Comparison of ENCODE assay signal across 34 cellular contexts in genomic region chr13:110028311-110028710, GRCh38.
"Had no signal": no experiment of that assay in that cellular context is flagged by ENCODE, and none has a peak within 500 bp of the region (broad histone marks: within the 10 kb centered on the region; RNA-seq: fewer than 3 reads in every experiment).

No MANE protein-coding gene starts in this region.

- H3K9me3 ChIP-seq: adrenal gland had no signal

- H3K27me3 Mint-ChIP-seq: activated B cell treated with CpG ODN at 0.5 μM for 24 hours; activated CD4-positive, alpha-beta memory T cell treated with anti-CD3 and anti-CD28 coated beads for 36 hours; activated CD4-positive, alpha-beta T cell treated with anti-CD3 and anti-CD28 coated beads, Interleukin-2, amount 10 ng/mL, durations not matched to agents 24 days and 14 days; activated CD8-positive, alpha-beta T cell treated with anti-CD3 and anti-CD28 coated beads for 36 hours; brain; central memory CD8-positive, alpha-beta T cell had no signal

- H3K4me3 ChIP-seq: adrenal gland, cardiac muscle cell had no signal

- H3K27me3 ChIP-seq: adrenal gland, cardiac muscle cell had no signal

- H3K27ac ChIP-seq: adrenal gland, cardiac muscle cell, VCaP had no signal

- H3K9me3 Mint-ChIP-seq: activated B cell treated with CpG ODN at 0.5 μM for 24 hours; activated CD4-positive, alpha-beta memory T cell treated with anti-CD3 and anti-CD28 coated beads for 36 hours; activated CD4-positive, alpha-beta T cell treated with anti-CD3 and anti-CD28 coated beads, Interleukin-2, amount 10 ng/mL, durations not matched to agents 24 days and 14 days; activated CD8-positive, alpha-beta T cell treated with anti-CD3 and anti-CD28 coated beads for 36 hours; activated naive CD4-positive, alpha-beta T cell treated with anti-CD3 and anti-CD28 coated beads for 36 hours; activated naive CD4-positive, alpha-beta T cell treated with anti-CD3 and anti-CD28 coated beads, Interleukin-2, amount 50 U/mL, for 72 hours; activated naive CD8-positive, alpha-beta T cell treated with anti-CD3 and anti-CD28 coated beads for 36 hours; activated T-cell treated with anti-CD3 and anti-CD28 coated beads, Interleukin-2, amount 50 U/mL, for 4 hours; activated T-cell treated with anti-CD3 and anti-CD28 coated beads, Interleukin-2, amount 50 U/mL, for 72 hours; activated T-helper 1 cell treated with anti-CD3 and anti-CD28 coated beads, Interleukin-12 subunit alpha, Interleukin-12 subunit beta, Interleukin-2, Interleukin-4 antibody, amounts not matched to agents 30 ng/mL and 10 ng/mL and 1 ng/mL, durations not matched to agents 14 hours and 24 hours and 36 hours; activated T-helper 17 cell treated with anti-CD3 and anti-CD28 coated beads, Interleukin-2, amount 50 U/mL, for 72 hours; central memory CD8-positive, alpha-beta T cell; T-helper 1 cell treated with Interleukin-12 subunit alpha and Interleukin-12 subunit beta and Interleukin-4 antibody, amounts not matched to agents 30 μg/mL and 1 μg/mL, for 36 hours; T-helper 2 cell treated with Interferon-gamma antibody and Interleukin-4, amounts not matched to agents 5 μg/mL and 100 μg/mL, for 36 hours had no signal

- H3K4me1 ChIP-seq: adrenal gland had no signal

- H3K36me3 ChIP-seq: adrenal gland, cardiac muscle cell had no signal

- H3K27ac Mint-ChIP-seq: activated B cell treated with CpG ODN at 0.5 μM for 24 hours; activated CD4-positive, alpha-beta memory T cell treated with anti-CD3 and anti-CD28 coated beads for 36 hours; activated CD4-positive, alpha-beta T cell treated with anti-CD3 and anti-CD28 coated beads, Interleukin-2, amount 10 ng/mL, durations not matched to agents 24 days and 14 days; activated CD8-positive, alpha-beta T cell treated with anti-CD3 and anti-CD28 coated beads for 36 hours; activated naive CD4-positive, alpha-beta T cell treated with anti-CD3 and anti-CD28 coated beads for 36 hours; activated naive CD4-positive, alpha-beta T cell treated with anti-CD3 and anti-CD28 coated beads, Interleukin-2, amount 50 U/mL, for 72 hours; activated naive CD8-positive, alpha-beta T cell treated with anti-CD3 and anti-CD28 coated beads for 36 hours; activated T-cell treated with anti-CD3 and anti-CD28 coated beads, Interleukin-2, amount 50 U/mL, for 72 hours; activated T-helper 1 cell treated with anti-CD3 and anti-CD28 coated beads, Interleukin-12 subunit alpha, Interleukin-12 subunit beta, Interleukin-2, Interleukin-4 antibody, amounts not matched to agents 30 ng/mL and 10 ng/mL and 1 ng/mL, durations not matched to agents 14 hours and 24 hours and 36 hours; activated T-helper 17 cell treated with anti-CD3 and anti-CD28 coated beads, Interleukin-2, amount 50 U/mL, for 72 hours; brain; T-helper 1 cell treated with Interleukin-12 subunit alpha and Interleukin-12 subunit beta and Interleukin-4 antibody, amounts not matched to agents 30 μg/mL and 1 μg/mL, for 36 hours; T-helper 2 cell treated with Interferon-gamma antibody and Interleukin-4, amounts not matched to agents 5 μg/mL and 100 μg/mL, for 36 hours had no signal

- H3K36me3 Mint-ChIP-seq: activated CD4-positive, alpha-beta memory T cell treated with anti-CD3 and anti-CD28 coated beads for 36 hours; activated naive CD4-positive, alpha-beta T cell treated with anti-CD3 and anti-CD28 coated beads, Interleukin-2, amount 50 U/mL, for 72 hours; activated naive CD8-positive, alpha-beta T cell treated with anti-CD3 and anti-CD28 coated beads for 36 hours; brain had no signal

- H3K4me1 Mint-ChIP-seq: activated B cell treated with CpG ODN at 0.5 μM for 24 hours; activated CD4-positive, alpha-beta T cell treated with anti-CD3 and anti-CD28 coated beads, Interleukin-2, amount 10 ng/mL, durations not matched to agents 24 days and 14 days; activated naive CD8-positive, alpha-beta T cell treated with anti-CD3 and anti-CD28 coated beads for 36 hours; activated T-helper 17 cell treated with anti-CD3 and anti-CD28 coated beads, Interleukin-2, amount 50 U/mL, for 72 hours; central memory CD8-positive, alpha-beta T cell had no signal

- H3K4me3 Mint-ChIP-seq: activated B cell treated with CpG ODN at 0.5 μM for 24 hours; activated CD4-positive, alpha-beta memory T cell treated with anti-CD3 and anti-CD28 coated beads for 36 hours; activated CD4-positive, alpha-beta T cell treated with anti-CD3 and anti-CD28 coated beads, Interleukin-2, amount 10 ng/mL, durations not matched to agents 24 days and 14 days; activated CD8-positive, alpha-beta T cell treated with anti-CD3 and anti-CD28 coated beads for 36 hours; activated naive CD4-positive, alpha-beta T cell treated with anti-CD3 and anti-CD28 coated beads for 36 hours; activated naive CD8-positive, alpha-beta T cell treated with anti-CD3 and anti-CD28 coated beads for 36 hours; activated T-cell treated with anti-CD3 and anti-CD28 coated beads, Interleukin-2, amount 50 U/mL, for 4 hours; activated T-cell treated with anti-CD3 and anti-CD28 coated beads, Interleukin-2, amount 50 U/mL, for 72 hours; activated T-helper 1 cell treated with anti-CD3 and anti-CD28 coated beads, Interleukin-12 subunit alpha, Interleukin-12 subunit beta, Interleukin-2, Interleukin-4 antibody, amounts not matched to agents 30 ng/mL and 10 ng/mL and 1 ng/mL, durations not matched to agents 14 hours and 24 hours and 36 hours; activated T-helper 17 cell treated with anti-CD3 and anti-CD28 coated beads, Interleukin-2, amount 50 U/mL, for 72 hours; brain; central memory CD8-positive, alpha-beta T cell; T-helper 1 cell treated with Interleukin-12 subunit alpha and Interleukin-12 subunit beta and Interleukin-4 antibody, amounts not matched to agents 30 μg/mL and 1 μg/mL, for 36 hours; T-helper 2 cell treated with Interferon-gamma antibody and Interleukin-4, amounts not matched to agents 5 μg/mL and 100 μg/mL, for 36 hours had no signal

- ATAC-seq: activated CD8-positive, alpha-beta T cell treated with anti-CD3 and anti-CD28 coated beads for 36 hours; activated naive CD4-positive, alpha-beta T cell treated with anti-CD3 and anti-CD28 coated beads, Interleukin-2, amount 50 U/mL, for 72 hours; activated T-cell treated with anti-CD3 and anti-CD28 coated beads, Interleukin-2, amount 50 U/mL, for 4 hours; activated T-cell treated with anti-CD3 and anti-CD28 coated beads, Interleukin-2, amount 50 U/mL, for 72 hours; activated T-helper 17 cell treated with anti-CD3 and anti-CD28 coated beads, Interleukin-2, amount 50 U/mL, for 72 hours had no signal

- DNase-seq: activated B cell treated with CpG ODN at 0.5 μM for 24 hours; activated CD4-positive, alpha-beta memory T cell treated with anti-CD3 and anti-CD28 coated beads for 36 hours; activated CD4-positive, alpha-beta T cell treated with anti-CD3 and anti-CD28 coated beads for 4 hours; activated CD4-positive, alpha-beta T cell treated with anti-CD3 and anti-CD28 coated beads, Interleukin-2, amount 10 ng/mL, durations not matched to agents 24 days and 14 days; activated CD4-positive, alpha-beta T cell treated with anti-CD3 and anti-CD28 coated beads, Interleukin-2, amount 50 U/mL, for 1 hour; activated CD4-positive, alpha-beta T cell treated with anti-CD3 and anti-CD28 coated beads, Interleukin-2, amount 50 U/mL, for 4 hours; activated CD4-positive, CD25-positive, alpha-beta regulatory T cell treated with anti-CD3 and anti-CD28 coated beads, Interleukin-2, amount 50 U/mL, for 72 hours; activated CD8-positive, alpha-beta memory T cell treated with anti-CD3 and anti-CD28 coated beads, Interleukin-2, amount 50 U/mL, for 4 hours; activated CD8-positive, alpha-beta T cell treated with anti-CD3 and anti-CD28 coated beads for 36 hours; activated effector memory CD4-positive, alpha-beta T cell treated with anti-CD3 and anti-CD28 coated beads, Interleukin-2, amount 50 U/mL, for 16 hours; activated gamma-delta T cell treated with Interleukin-2 at 50 U/mL for 16 hours; activated naive CD4-positive, alpha-beta T cell; activated naive CD4-positive, alpha-beta T cell treated with anti-CD3 and anti-CD28 coated beads for 36 hours; activated naive CD4-positive, alpha-beta T cell treated with anti-CD3 and anti-CD28 coated beads, Interleukin-2, amount 50 U/mL, for 16 hours; activated naive CD8-positive, alpha-beta T cell treated with anti-CD3 and anti-CD28 coated beads for 36 hours; activated T-cell treated with anti-CD3 and anti-CD28 coated beads for 4 hours; activated T-cell treated with anti-CD3 and anti-CD28 coated beads, Interleukin-2, amount 50 U/mL, for 1 hour; activated T-cell treated with anti-CD3 and anti-CD28 coated beads, Interleukin-2, amount 50 U/mL, for 4 hours; activated T-cell treated with anti-CD3 and anti-CD28 coated beads, Interleukin-2, amount 50 U/mL, for 72 hours; adrenal gland; amniotic stem cell; aorta; caudate nucleus; T-helper 1 cell; T-helper 9 cell had no signal
